ENCODE assay signal across 1 cellular context in the genomic region with DNA sequence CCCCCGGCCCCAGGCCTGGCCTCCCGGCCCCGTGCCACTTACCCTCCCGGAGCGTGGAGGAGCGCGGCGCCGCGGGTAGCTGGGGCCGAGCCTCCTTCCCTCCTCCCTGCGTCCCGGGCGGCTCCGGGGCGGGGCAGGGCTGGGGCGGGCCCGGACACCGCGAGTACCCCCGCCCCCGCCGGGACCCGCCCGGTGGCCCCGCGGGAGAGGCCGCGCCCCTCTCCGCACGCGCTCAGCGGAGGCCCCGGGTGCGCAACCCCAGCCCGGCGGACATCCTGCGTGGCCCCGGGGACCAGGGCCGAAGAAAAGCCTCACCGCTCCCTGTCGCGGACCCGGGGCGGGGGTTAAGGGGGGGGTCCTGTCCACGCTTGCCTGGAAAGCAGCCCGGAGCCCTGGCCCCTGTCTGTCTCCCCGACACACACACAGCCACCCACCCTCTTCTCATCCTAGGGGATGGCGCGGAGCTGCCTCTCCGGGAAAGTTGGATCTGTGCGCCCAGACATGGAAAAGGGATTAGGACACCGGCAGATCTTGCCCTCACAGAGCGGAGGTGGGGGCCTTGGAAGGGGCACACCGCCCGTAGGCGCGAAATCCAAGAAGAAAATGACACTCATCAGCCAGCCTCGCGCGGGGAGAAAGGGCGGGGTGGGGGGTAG.
TF ChIP-seq lines count a peak whose summit lies in the region.

A gene with protein sequence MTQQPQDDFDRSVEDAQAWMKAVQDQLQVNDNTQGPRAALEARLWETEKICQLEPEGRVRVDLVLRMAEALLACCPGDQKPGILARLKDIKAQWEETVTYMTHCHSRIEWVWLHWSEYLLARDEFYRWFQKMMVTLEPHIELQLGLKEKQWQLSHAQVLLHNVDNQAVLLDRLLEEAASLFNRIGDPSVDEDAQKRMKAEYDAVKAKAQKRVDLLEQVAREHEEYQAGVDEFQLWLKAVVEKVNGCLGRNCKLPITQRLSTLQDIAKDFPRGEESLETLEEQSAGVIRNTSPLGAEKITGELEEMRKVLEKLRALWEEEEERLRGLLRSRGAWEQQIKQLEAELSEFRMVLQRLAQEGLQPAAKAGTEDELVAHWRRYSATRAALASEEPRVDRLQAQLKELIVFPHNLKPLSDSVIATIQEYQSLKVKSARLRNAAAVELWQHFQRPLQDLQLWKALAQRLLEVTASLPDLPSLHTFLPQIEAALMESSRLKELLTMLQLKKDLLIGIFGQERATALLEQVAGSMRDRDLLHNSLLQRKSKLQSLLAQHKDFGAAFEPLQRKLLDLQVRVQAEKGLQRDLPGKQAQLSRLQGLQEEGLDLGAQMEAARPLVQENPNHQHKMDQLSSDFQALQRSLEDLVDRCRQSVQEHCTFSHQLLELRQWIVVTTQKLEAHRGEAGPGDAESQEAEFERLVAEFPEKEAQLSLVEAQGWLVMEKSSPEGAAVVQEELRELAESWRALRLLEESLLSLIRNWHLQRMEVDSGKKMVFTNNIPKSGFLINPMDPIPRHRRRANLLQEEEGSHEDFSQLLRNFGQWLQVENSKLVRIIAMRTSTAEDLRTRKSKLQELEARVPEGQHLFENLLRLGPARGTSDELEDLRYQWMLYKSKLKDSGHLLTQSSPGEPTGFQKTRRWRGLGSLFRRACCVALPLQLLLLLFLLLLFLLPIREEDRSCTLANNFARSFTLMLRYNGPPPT (minus strand): TSS at position 97 of the 656 bp plus-strand sequence. CDS start 40,829 bp downstream, outside the sequence.

TF ChIP-seq in HepG2, 621 proteins besides CTCF, POLR2A, EP300 and RAD21 (continued from another document and continues in another):
- TF ChIP-seq, protein P1, sequence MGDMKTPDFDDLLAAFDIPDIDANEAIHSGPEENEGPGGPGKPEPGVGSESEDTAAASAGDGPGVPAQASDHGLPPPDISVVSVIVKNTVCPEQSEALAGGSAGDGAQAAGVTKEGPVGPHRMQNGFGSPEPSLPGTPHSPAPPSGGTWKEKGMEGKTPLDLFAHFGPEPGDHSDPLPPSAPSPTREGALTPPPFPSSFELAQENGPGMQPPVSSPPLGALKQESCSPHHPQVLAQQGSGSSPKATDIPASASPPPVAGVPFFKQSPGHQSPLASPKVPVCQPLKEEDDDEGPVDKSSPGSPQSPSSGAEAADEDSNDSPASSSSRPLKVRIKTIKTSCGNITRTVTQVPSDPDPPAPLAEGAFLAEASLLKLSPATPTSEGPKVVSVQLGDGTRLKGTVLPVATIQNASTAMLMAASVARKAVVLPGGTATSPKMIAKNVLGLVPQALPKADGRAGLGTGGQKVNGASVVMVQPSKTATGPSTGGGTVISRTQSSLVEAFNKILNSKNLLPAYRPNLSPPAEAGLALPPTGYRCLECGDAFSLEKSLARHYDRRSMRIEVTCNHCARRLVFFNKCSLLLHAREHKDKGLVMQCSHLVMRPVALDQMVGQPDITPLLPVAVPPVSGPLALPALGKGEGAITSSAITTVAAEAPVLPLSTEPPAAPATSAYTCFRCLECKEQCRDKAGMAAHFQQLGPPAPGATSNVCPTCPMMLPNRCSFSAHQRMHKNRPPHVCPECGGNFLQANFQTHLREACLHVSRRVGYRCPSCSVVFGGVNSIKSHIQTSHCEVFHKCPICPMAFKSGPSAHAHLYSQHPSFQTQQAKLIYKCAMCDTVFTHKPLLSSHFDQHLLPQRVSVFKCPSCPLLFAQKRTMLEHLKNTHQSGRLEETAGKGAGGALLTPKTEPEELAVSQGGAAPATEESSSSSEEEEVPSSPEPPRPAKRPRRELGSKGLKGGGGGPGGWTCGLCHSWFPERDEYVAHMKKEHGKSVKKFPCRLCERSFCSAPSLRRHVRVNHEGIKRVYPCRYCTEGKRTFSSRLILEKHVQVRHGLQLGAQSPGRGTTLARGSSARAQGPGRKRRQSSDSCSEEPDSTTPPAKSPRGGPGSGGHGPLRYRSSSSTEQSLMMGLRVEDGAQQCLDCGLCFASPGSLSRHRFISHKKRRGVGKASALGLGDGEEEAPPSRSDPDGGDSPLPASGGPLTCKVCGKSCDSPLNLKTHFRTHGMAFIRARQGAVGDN (CRISPR knock-in tag; IDR thresholded peaks at IDR 0.05) = peak; percentile 50
- TF ChIP-seq GATA4 (IDR thresholded peaks at IDR 0.05; ENCODE audit: borderline replicate concordance, low read depth) = no peak
- TF ChIP-seq MED1 (CRISPR knock-in tag; IDR thresholded peaks at IDR 0.05) = peak; percentile 31; the same call in 1 of the 2 replicates
- TF ChIP-seq ZNF737 (CRISPR knock-in tag; IDR thresholded peaks at IDR 0.05; ENCODE audit: borderline replicate concordance) = no peak
- TF ChIP-seq, protein P2, sequence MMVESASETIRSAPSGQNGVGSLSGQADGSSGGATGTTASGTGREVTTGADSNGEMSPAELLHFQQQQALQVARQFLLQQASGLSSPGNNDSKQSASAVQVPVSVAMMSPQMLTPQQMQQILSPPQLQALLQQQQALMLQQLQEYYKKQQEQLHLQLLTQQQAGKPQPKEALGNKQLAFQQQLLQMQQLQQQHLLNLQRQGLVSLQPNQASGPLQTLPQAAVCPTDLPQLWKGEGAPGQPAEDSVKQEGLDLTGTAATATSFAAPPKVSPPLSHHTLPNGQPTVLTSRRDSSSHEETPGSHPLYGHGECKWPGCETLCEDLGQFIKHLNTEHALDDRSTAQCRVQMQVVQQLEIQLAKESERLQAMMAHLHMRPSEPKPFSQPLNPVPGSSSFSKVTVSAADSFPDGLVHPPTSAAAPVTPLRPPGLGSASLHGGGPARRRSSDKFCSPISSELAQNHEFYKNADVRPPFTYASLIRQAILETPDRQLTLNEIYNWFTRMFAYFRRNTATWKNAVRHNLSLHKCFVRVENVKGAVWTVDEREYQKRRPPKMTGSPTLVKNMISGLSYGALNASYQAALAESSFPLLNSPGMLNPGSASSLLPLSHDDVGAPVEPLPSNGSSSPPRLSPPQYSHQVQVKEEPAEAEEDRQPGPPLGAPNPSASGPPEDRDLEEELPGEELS (CRISPR knock-in tag; IDR thresholded peaks at IDR 0.05) = no peak
- no peak for TF ChIP-seq ZC3H13 (CRISPR knock-in tag; IDR thresholded peaks at IDR 0.05)
- TF ChIP-seq ZNF225 (CRISPR knock-in tag; IDR thresholded peaks at IDR 0.05) = 0 out of 2 replicates have a peak, but pooled peaks have one; percentile 28
- peak; percentile 61; the same call in 1 of the 2 replicates for TF ChIP-seq KAT7 (CRISPR knock-in tag; IDR thresholded peaks at IDR 0.05; ENCODE audit: borderline replicate concordance)
- peak; percentile 39 for TF ChIP-seq SRSF1 (optimal IDR thresholded peaks at IDR 0.05; ENCODE audit: low read depth, low read length)
- TF ChIP-seq ETV6 (CRISPR knock-in tag; conservative IDR thresholded peaks at IDR 0.05) = no peak
- TF ChIP-seq, protein P3, sequence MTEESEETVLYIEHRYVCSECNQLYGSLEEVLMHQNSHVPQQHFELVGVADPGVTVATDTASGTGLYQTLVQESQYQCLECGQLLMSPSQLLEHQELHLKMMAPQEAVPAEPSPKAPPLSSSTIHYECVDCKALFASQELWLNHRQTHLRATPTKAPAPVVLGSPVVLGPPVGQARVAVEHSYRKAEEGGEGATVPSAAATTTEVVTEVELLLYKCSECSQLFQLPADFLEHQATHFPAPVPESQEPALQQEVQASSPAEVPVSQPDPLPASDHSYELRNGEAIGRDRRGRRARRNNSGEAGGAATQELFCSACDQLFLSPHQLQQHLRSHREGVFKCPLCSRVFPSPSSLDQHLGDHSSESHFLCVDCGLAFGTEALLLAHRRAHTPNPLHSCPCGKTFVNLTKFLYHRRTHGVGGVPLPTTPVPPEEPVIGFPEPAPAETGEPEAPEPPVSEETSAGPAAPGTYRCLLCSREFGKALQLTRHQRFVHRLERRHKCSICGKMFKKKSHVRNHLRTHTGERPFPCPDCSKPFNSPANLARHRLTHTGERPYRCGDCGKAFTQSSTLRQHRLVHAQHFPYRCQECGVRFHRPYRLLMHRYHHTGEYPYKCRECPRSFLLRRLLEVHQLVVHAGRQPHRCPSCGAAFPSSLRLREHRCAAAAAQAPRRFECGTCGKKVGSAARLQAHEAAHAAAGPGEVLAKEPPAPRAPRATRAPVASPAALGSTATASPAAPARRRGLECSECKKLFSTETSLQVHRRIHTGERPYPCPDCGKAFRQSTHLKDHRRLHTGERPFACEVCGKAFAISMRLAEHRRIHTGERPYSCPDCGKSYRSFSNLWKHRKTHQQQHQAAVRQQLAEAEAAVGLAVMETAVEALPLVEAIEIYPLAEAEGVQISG (CRISPR knock-in tag; IDR thresholded peaks at IDR 0.05) = no peak; the same call in 1 of the 2 replicates
- no peak for TF ChIP-seq ZNF816 (CRISPR knock-in tag; IDR thresholded peaks at IDR 0.05; ENCODE audit: borderline replicate concordance)
- TF ChIP-seq ZNF383 (CRISPR knock-in tag; IDR thresholded peaks at IDR 0.05; ENCODE audit: borderline replicate concordance) = no peak
- no peak for TF ChIP-seq CBFB (CRISPR knock-in tag; IDR thresholded peaks at IDR 0.05)
- TF ChIP-seq, protein P4, sequence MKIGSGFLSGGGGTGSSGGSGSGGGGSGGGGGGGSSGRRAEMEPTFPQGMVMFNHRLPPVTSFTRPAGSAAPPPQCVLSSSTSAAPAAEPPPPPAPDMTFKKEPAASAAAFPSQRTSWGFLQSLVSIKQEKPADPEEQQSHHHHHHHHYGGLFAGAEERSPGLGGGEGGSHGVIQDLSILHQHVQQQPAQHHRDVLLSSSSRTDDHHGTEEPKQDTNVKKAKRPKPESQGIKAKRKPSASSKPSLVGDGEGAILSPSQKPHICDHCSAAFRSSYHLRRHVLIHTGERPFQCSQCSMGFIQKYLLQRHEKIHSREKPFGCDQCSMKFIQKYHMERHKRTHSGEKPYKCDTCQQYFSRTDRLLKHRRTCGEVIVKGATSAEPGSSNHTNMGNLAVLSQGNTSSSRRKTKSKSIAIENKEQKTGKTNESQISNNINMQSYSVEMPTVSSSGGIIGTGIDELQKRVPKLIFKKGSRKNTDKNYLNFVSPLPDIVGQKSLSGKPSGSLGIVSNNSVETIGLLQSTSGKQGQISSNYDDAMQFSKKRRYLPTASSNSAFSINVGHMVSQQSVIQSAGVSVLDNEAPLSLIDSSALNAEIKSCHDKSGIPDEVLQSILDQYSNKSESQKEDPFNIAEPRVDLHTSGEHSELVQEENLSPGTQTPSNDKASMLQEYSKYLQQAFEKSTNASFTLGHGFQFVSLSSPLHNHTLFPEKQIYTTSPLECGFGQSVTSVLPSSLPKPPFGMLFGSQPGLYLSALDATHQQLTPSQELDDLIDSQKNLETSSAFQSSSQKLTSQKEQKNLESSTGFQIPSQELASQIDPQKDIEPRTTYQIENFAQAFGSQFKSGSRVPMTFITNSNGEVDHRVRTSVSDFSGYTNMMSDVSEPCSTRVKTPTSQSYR (CRISPR knock-in tag; IDR thresholded peaks at IDR 0.05; ENCODE audit: borderline replicate concordance) = 0 out of 2 replicates have a peak, but pooled peaks have one; percentile 15
- no peak for TF ChIP-seq ARID2 (CRISPR knock-in tag; IDR thresholded peaks at IDR 0.05; ENCODE audit: borderline replicate concordance)
- TF ChIP-seq, protein P5, sequence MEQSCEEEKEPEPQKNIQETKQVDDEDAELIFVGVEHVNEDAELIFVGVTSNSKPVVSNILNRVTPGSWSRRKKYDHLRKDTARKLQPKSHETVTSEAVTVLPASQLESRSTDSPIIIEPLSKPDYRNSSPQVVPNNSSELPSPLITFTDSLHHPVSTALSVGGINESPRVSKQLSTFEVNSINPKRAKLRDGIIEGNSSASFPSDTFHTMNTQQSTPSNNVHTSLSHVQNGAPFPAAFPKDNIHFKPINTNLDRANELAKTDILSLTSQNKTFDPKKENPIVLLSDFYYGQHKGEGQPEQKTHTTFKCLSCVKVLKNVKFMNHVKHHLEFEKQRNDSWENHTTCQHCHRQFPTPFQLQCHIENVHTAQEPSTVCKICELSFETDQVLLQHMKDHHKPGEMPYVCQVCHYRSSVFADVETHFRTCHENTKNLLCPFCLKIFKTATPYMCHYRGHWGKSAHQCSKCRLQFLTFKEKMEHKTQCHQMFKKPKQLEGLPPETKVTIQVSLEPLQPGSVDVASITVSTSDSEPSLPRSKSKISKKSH (CRISPR knock-in tag; IDR thresholded peaks at IDR 0.05; ENCODE audit: borderline replicate concordance) = peak; percentile 46; the same call in 1 of the 2 replicates
- TF ChIP-seq ZNF292 (CRISPR knock-in tag; IDR thresholded peaks at IDR 0.05; ENCODE audit: borderline replicate concordance, low read depth) = no peak
- TF ChIP-seq KAT2B (IDR thresholded peaks at IDR 0.05; ENCODE audit: borderline replicate concordance, low read depth, low read length) = no peak
- no peak for TF ChIP-seq ZBTB7A (CRISPR knock-in tag; IDR thresholded peaks at IDR 0.05)
- TF ChIP-seq SRF (IDR thresholded peaks at IDR 0.05; ENCODE audit: low read depth, low read length) = no peak
- TF ChIP-seq, protein P6, sequence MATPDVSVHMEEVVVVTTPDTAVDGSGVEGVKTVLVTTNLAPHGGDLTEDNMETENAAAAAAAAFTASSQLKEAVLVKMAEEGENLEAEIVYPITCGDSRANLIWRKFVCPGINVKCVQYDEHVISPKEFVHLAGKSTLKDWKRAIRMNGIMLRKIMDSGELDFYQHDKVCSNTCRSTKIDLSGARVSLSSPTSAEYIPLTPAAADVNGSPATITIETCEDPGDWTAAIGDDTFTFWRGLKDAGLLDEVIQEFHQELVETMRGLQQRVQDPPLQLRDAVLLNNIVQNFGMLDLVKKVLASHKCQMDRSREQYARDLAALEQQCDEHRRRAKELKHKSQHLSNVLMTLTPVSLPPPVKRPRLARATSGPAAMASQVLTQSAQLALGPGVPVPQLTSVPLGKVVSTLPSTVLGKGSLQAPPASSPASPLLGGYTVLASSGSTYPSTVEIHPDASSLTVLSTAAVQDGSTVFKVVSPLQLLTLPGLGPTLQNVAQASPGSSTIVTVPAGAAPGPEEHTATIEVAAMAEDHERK (CRISPR knock-in tag; IDR thresholded peaks at IDR 0.05; ENCODE audit: low read depth) = no peak
- TF ChIP-seq, protein P7, sequence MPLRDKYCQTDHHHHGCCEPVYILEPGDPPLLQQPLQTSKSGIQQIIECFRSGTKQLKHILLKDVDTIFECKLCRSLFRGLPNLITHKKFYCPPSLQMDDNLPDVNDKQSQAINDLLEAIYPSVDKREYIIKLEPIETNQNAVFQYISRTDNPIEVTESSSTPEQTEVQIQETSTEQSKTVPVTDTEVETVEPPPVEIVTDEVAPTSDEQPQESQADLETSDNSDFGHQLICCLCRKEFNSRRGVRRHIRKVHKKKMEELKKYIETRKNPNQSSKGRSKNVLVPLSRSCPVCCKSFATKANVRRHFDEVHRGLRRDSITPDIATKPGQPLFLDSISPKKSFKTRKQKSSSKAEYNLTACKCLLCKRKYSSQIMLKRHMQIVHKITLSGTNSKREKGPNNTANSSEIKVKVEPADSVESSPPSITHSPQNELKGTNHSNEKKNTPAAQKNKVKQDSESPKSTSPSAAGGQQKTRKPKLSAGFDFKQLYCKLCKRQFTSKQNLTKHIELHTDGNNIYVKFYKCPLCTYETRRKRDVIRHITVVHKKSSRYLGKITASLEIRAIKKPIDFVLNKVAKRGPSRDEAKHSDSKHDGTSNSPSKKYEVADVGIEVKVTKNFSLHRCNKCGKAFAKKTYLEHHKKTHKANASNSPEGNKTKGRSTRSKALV (CRISPR knock-in tag; IDR thresholded peaks at IDR 0.05) = peak; percentile 61; the same call in 1 of the 2 replicates
- no peak for TF ChIP-seq GLI4 (CRISPR knock-in tag; IDR thresholded peaks at IDR 0.05; ENCODE audit: borderline replicate concordance)
- TF ChIP-seq RARG (CRISPR knock-in tag; IDR thresholded peaks at IDR 0.05; ENCODE audit: low read depth) = no peak
- TF ChIP-seq PCBP2 (optimal IDR thresholded peaks at IDR 0.05; ENCODE audit: low read depth, low read length, poor library complexity, severe bottlenecking) = no peak
